In the genomic region with DNA sequence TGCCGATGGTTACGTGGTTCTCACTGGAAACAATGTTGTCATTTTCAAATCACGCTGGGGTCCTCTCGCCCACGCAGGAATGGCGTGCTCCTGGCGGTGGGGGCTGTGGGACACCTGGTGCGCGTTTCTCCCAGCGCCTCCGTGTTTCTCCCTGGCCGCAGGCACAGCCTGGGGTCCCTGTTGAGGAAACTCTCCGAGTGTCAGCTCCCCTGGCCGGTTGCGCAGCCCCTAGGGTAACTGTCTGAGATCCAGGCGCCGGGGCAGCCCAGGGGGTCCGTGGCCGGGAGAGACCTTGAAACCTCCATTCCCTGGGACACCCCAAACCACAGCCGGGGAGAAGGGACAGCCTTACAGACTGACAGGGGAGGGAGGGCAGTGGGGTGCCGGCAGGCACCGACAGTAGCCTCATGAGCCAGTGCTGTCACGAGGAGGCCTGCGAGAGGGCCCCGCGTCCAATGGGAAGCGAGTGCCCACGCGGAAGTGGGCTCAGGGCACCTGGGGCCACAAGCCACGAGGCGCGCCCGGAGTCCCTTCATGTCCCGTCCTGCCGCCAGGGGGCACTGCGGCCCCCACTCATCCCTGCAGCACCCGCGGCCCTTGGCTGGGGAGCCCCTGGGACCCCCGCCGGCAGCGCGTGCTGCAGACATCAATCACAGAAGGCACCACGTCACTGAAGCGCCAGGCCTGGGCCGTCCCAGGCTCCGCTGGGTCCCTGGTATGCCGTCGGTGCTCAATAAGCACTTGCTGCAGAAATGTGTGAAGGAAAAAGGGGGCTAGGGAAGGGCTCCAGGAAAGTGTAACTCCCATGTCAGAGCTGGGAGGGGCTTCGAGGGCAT, we compare ENCODE assay signal across 8 cellular contexts. TPM values are rescaled to one million over a fixed set of nuclear protein-coding genes. Genes with fewer than 3 reads are reported as not detected.
DNase-seq lines count a peak whose midpoint lies in the region; ATAC-seq and TF ChIP-seq lines count a peak whose summit lies in the region.

No MANE protein-coding gene starts in this region.

- peak in 1 of 2 donors; percentile 44 for TF ChIP-seq RAD21 in liver (IDR thresholded peaks at IDR 0.05)

- no peaks in the 10 kb centered on the region for H3K36me3 ChIP-seq in HUES6 (ENCODE audit: control insufficient read depth, insufficient read depth, low read length)
- H3K36me3 ChIP-seq in WERI-Rb-1 = no peaks in the 10 kb centered on the region
- no peaks in the 10 kb centered on the region for H3K36me3 ChIP-seq in breast epithelium
- H3K36me3 ChIP-seq in liver (ENCODE audit: control insufficient read depth in 4 of 4, insufficient read depth in 3 of 4, low read depth in 1 of 4, low read length in 3 of 4) = no peaks in the 10 kb centered on the region

- TF ChIP-seq CTCF in WERI-Rb-1 (IDR thresholded peaks at IDR 0.05; ENCODE audit: low read depth, low read length) = peak; percentile 96
- TF ChIP-seq CTCF in breast epithelium (IDR thresholded peaks at IDR 0.05) = peak in 2 of 3 donors; percentile 45 to 63
- TF ChIP-seq CTCF in liver (IDR thresholded peaks at IDR 0.05; ENCODE audit: low read depth, low read length, missing input control) = peak; percentile 46

- H3K9ac ChIP-seq in HUES6 (ENCODE audit: low read length) (no peak overlapping the region), liver (ENCODE audit: low read depth in 1 of 2, low read length in 2 of 2) (no peak overlapping the region)

- H3K4me1 ChIP-seq in HUES6 (ENCODE audit: control insufficient read depth, insufficient read depth, low read length) = peaks cover 7% of the 10 kb centered on the region; the same call in 1 of the 2 replicates
- H3K4me1 ChIP-seq in breast epithelium = peaks cover 0 to 2% of the 10 kb centered on the region in 2 donors
- H3K4me1 ChIP-seq in liver (ENCODE audit: control insufficient read depth in 4 of 4, insufficient read depth in 4 of 4, low read length in 3 of 4) = peaks cover 6 to 26% (median 14%) of the 10 kb centered on the region in 4 donors

- peak overlapping the region; percentile 49 for H3K4me3 ChIP-seq in HUES6 (ENCODE audit: low read depth, low read length)
- no peak overlapping the region for H3K4me3 ChIP-seq in WERI-Rb-1 (ENCODE audit: low read depth, low read length)
- H3K4me3 ChIP-seq in breast epithelium = peak overlapping the region in 2 of 3 donors; percentile 31 to 48
- no peak overlapping the region for H3K4me3 ChIP-seq in liver (ENCODE audit: low read depth in 1 of 3, low read length in 3 of 3)

- DNase-seq in AG20443 (ENCODE audit: low spot score) = peak; percentile 54
- peak; percentile 70 for DNase-seq in WERI-Rb-1
- no peak for DNase-seq in breast epithelium (ENCODE audit: low spot score in 2 of 2)
- DNase-seq in stimulated activated CD8-positive, alpha-beta memory T cell treated with anti-CD3 and anti-CD28 coated beads, Interleukin-15, amount 100 ng/mL, for 4 hours (ENCODE audit: low read depth in 2 of 2) = peak; percentile 21 to 24
- no peak for DNase-seq in NCI-H187 treated with DMSO at 0.1 percent for 48 hours (lab: John Stamatoyannopoulos, UW)

- WGBS in liver = 30% methylated on average over 49 of the region's 49 CpGs

- TF ChIP-seq POLR2A in breast epithelium (IDR thresholded peaks at IDR 0.05) = no peak

- H3K27me3 ChIP-seq in HUES6 (ENCODE audit: control insufficient read depth, insufficient read depth, low read length) = peaks cover 41% of the 10 kb centered on the region
- no peaks in the 10 kb centered on the region for H3K27me3 ChIP-seq in WERI-Rb-1 (ENCODE audit: insufficient read depth, low read depth, severe bottlenecking)
- H3K27me3 ChIP-seq in breast epithelium = no peaks in the 10 kb centered on the region
- no peaks in the 10 kb centered on the region for H3K27me3 ChIP-seq in liver (ENCODE audit: control insufficient read depth in 4 of 4, insufficient read depth in 4 of 4, low read length in 3 of 4)

- H3K9me3 ChIP-seq in HUES6 (ENCODE audit: control insufficient read depth, insufficient read depth, low read depth, low read length) = peaks cover 4% of the 10 kb centered on the region
- H3K9me3 ChIP-seq in WERI-Rb-1 (ENCODE audit: severe bottlenecking) = peaks cover 8% of the 10 kb centered on the region
- peaks cover 0 to 3% of the 10 kb centered on the region in 2 donors for H3K9me3 ChIP-seq in breast epithelium
- H3K9me3 ChIP-seq in liver (ENCODE audit: control insufficient read depth in 4 of 4, low read length in 3 of 4) = no peaks in the 10 kb centered on the region

- intact Hi-C loops in breast epithelium (cut with DNase I; ENCODE audit: low total_unique reads) = no loop called here

- no peak for ATAC-seq in GM19395 (IDR thresholded peaks at IDR 0.05; ENCODE audit: unreplicated experiment)

- no peak overlapping the region for H3K27ac ChIP-seq in HUES6 (ENCODE audit: low read depth, low read length)
- H3K27ac ChIP-seq in WERI-Rb-1 = peak overlapping the region; percentile 38
- H3K27ac ChIP-seq in breast epithelium = no peak overlapping the region
- no peak overlapping the region for H3K27ac ChIP-seq in liver (ENCODE audit: low read depth in 1 of 2, low read length in 2 of 2)

TF ChIP-seq in liver, 16 proteins besides CTCF, POLR2A, EP300 and RAD21:
- TF ChIP-seq EGR1 (IDR thresholded peaks at IDR 0.05; ENCODE audit: low read depth in 2 of 2) (no peak), YY1 (IDR thresholded peaks at IDR 0.05) (no peak), GABPA (IDR thresholded peaks at IDR 0.05 in 1 of 2, conservative IDR thresholded peaks at IDR 0.05 in 1 of 2) (no peak), SP1 (IDR thresholded peaks at IDR 0.05) (no peak), HNF4A (conservative IDR thresholded peaks at IDR 0.05) (no peak), TAF1 (conservative IDR thresholded peaks at IDR 0.05) (no peak), RXRA (IDR thresholded peaks at IDR 0.05) (no peak), HNF4G (IDR thresholded peaks at IDR 0.05) (no peak), ZBTB33 (IDR thresholded peaks at IDR 0.05) (no peak), FOXA1 (IDR thresholded peaks at IDR 0.05) (no peak), JUND (IDR thresholded peaks at IDR 0.05) (no peak), NR2F2 (IDR thresholded peaks at IDR 0.05) (no peak), FOXA2 (IDR thresholded peaks at IDR 0.05) (no peak)
- TF ChIP-seq, protein P1, sequence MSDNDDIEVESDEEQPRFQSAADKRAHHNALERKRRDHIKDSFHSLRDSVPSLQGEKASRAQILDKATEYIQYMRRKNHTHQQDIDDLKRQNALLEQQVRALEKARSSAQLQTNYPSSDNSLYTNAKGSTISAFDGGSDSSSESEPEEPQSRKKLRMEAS (IDR thresholded peaks at IDR 0.05) = no peak
- TF ChIP-seq, protein P2, sequence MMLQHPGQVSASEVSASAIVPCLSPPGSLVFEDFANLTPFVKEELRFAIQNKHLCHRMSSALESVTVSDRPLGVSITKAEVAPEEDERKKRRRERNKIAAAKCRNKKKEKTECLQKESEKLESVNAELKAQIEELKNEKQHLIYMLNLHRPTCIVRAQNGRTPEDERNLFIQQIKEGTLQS (IDR thresholded peaks at IDR 0.05) = no peak

RNA-seq across cellular contexts. Expression of gene ADAMTSL5, which starts 9.5 kb away (rescaled TPM):
- total RNA-seq in breast epithelium (1 to 10 TPM; 1.3 to 3.5 (median 2.1) TPM), liver (under 1 TPM; 0.09 to 0.75 TPM)
- polyA plus RNA-seq in liver = 1 to 10 TPM; 1.4 to 1.8 TPM

RNA-seq across cellular contexts. Expression of gene REEP6, which starts 12.3 kb away (rescaled TPM):
- total RNA-seq in breast epithelium = 10 to 100 TPM in 2 of 3 donors, 1 to 10 TPM in 1; 4.3 to 17.4 (median 11.0) TPM
- 100 to 1,000 TPM in 1 of 2 donors, 10 to 100 TPM in 1; 16.4 to 159 TPM for total RNA-seq in liver
- 100 to 1,000 TPM; 243 to 449 TPM for polyA plus RNA-seq in liver

RNA-seq across cellular contexts. Expression of gene PCSK4, which starts 13.2 kb away (rescaled TPM):
- 1 to 10 TPM; 2.2 to 10.0 (median 5.9) TPM for total RNA-seq in breast epithelium
- total RNA-seq in liver = 1 to 10 TPM; 2.6 TPM
- 1 to 10 TPM in 1 of 2 donors, under 1 TPM in 1; 0.60 to 1.2 TPM for polyA plus RNA-seq in liver

RNA-seq across cellular contexts. Expression of gene PLK5, which starts 20.6 kb away (rescaled TPM):
- total RNA-seq in breast epithelium (under 1 TPM in 2 of 3 donors, not detected in 1; 0.44 to 0.98 TPM), liver (not detected)
- under 1 TPM in 1 of 2 donors, not detected in 1; 0.03 TPM for polyA plus RNA-seq in liver

RNA-seq across cellular contexts. Expression of gene C19orf25, which starts 24.3 kb away (rescaled TPM):
- total RNA-seq in breast epithelium = 10 to 100 TPM; 27.7 to 32.8 (median 28.7) TPM
- 10 to 100 TPM; 17.3 to 19.8 TPM for total RNA-seq in liver
- 10 to 100 TPM; 15.1 to 19.8 TPM for polyA plus RNA-seq in liver

Comparison
In these comparisons a context has a peak if more than half of its experiments do, and no peak if none do; other contexts are left out.
1. DNase-seq: peak in AG20443 (single experiment), WERI-Rb-1 (single experiment) and stimulated activated CD8-positive, alpha-beta memory T cell treated with anti-CD3 and anti-CD28 coated beads, Interleukin-15, amount 100 ng/mL, for 4 hours (2 of 2); none in breast epithelium (0 of 2) and NCI-H187 treated with DMSO at 0.1 percent for 48 hours (single experiment).
2. H3K4me3 ChIP-seq: peak in HUES6 (single experiment) and breast epithelium (2 of 3); none in WERI-Rb-1 (single experiment) and liver (0 of 3).
3. CTCF ChIP-seq: peak in every context shown above with its lines; median percentile 96 in WERI-Rb-1; 54 in breast epithelium; 46 in liver.